Comparison of ENCODE assay signal across 13 cellular contexts in genomic region chr2:6930913-6931312, GRCh38. TPM values are rescaled to one million over a fixed set of nuclear protein-coding genes. Genes with fewer than 3 reads are reported as not detected.
"Had no signal": no experiment of that assay in that cellular context is flagged by ENCODE, and none has a peak within 500 bp of the region (broad histone marks: within the 10 kb centered on the region; RNA-seq: fewer than 3 reads in every experiment).

No MANE protein-coding gene starts in this region.

- H3K27ac Mint-ChIP-seq: memory B cell, T-helper 17 cell had no signal

- H3K9me3 ChIP-seq: stomach had no signal

- FAIRE-seq: islet of Langerhans, urothelium cell line had no signal

- DNase-seq: activated CD4-positive, alpha-beta T cell treated with anti-CD3 and anti-CD28 coated beads for 48 hours; activated naive CD4-positive, alpha-beta T cell treated with anti-CD3 and anti-CD28 coated beads, Interleukin-2, amount 50 U/mL, for 16 hours; activated T-cell treated with anti-CD3 and anti-CD28 coated beads, Interleukin-2, amount 50 U/mL, for 1 hour; naive thymus-derived CD8-positive, alpha-beta T cell; nucleus accumbens; right cardiac atrium; stomach; T-helper 17 cell had no signal

- H3K27me3 Mint-ChIP-seq: memory B cell; naive thymus-derived CD8-positive, alpha-beta T cell; T-helper 17 cell had no signal

- H3K27ac ChIP-seq: stomach had no signal

- ATAC-seq: left lobe of liver; naive thymus-derived CD8-positive, alpha-beta T cell; right cardiac atrium; T-helper 17 cell had no signal

- H3K4me2 ChIP-seq: smooth muscle cell had no signal

- H3K4me3 ChIP-seq: smooth muscle cell, stomach had no signal

- H3K36me3 ChIP-seq: stomach had no signal

- H3K4me3 Mint-ChIP-seq: memory B cell, T-helper 17 cell had no signal

- H3K27me3 ChIP-seq: stomach had no signal

RNA-seq across cellular contexts. Expression of gene RSAD2, which starts 53.3 kb away (rescaled TPM):
- total RNA-seq: smooth muscle cell had no signal
- polyA plus RNA-seq: smooth muscle cell had no signal
